In genomic region chr9:27280858-27281257, GRCh38 we compare ENCODE assay signal across 23 cellular contexts. TPM values are rescaled to one million over a fixed set of nuclear protein-coding genes. Genes with fewer than 3 reads are reported as not detected.
DNase-seq lines count a peak whose midpoint lies in the region; ATAC-seq and TF ChIP-seq lines count a peak whose summit lies in the region.
"Had no signal": no experiment of that assay in that cellular context is flagged by ENCODE, and none has a peak within 500 bp of the region (broad histone marks: within the 10 kb centered on the region; RNA-seq: fewer than 3 reads in every experiment).

No MANE protein-coding gene starts in this region.

- TF ChIP-seq POLR2A in NB4 (IDR thresholded peaks at IDR 0.05; ENCODE audit: extremely low read depth, insufficient read length) (no peak), esophagus muscularis mucosa (IDR thresholded peaks at IDR 0.05; ENCODE audit: low read depth) (no peak)

- peak overlapping the region; percentile 86 for H3K27ac Mint-ChIP-seq in dendritic cell treated with granulocyte-macrophage colony-stimulating factor and Interleukin-4, amounts not matched to agents 40 ng/mL and 50 ng/mL, for 4 days
- H3K27ac Mint-ChIP-seq: activated naive CD8-positive, alpha-beta T cell treated with anti-CD3 and anti-CD28 coated beads, Interleukin-2, amount 10 ng/mL, durations not matched to agents 7 days and 5 days had no signal

- no peak overlapping the region for H3K4me3 ChIP-seq in DOHH2 (ENCODE audit: low read length)
- no peak overlapping the region for H3K4me3 ChIP-seq in NB4 (ENCODE audit: low read depth, low read length)
- no peak overlapping the region for H3K4me3 ChIP-seq in mucosa of descending colon
- H3K4me3 ChIP-seq in esophagus muscularis mucosa = peak overlapping the region in 1 of 4 donors; percentile 7
- H3K4me3 ChIP-seq: SJSA1 had no signal

- H3K4me1 ChIP-seq in DOHH2 (ENCODE audit: control insufficient read depth, low read length) (peaks cover 6% of the 10 kb centered on the region), mucosa of descending colon (ENCODE audit: low read depth) (no peaks in the 10 kb centered on the region), esophagus muscularis mucosa (peaks cover 0 to 15% (median 7%) of the 10 kb centered on the region in 4 donors)
- H3K4me1 ChIP-seq: breast epithelium had no signal

- H3K36me3 Mint-ChIP-seq in dendritic cell treated with granulocyte-macrophage colony-stimulating factor and Interleukin-4, amounts not matched to agents 40 ng/mL and 50 ng/mL, for 4 days (ENCODE audit: low read depth) = no peaks in the 10 kb centered on the region
- H3K36me3 Mint-ChIP-seq: activated naive CD8-positive, alpha-beta T cell treated with anti-CD3 and anti-CD28 coated beads, Interleukin-2, amount 10 ng/mL, durations not matched to agents 7 days and 5 days had no signal

- H3K27ac ChIP-seq in DOHH2 (ENCODE audit: low read depth, low read length) (no peak overlapping the region), esophagus muscularis mucosa (replicated peaks in 1 of 4) (no peak overlapping the region)
- H3K27ac ChIP-seq: SJSA1 had no signal

- H3K4me1 Mint-ChIP-seq in dendritic cell treated with granulocyte-macrophage colony-stimulating factor and Interleukin-4, amounts not matched to agents 40 ng/mL and 50 ng/mL, for 4 days (ENCODE audit: low read depth) = peaks cover 34% of the 10 kb centered on the region
- H3K4me1 Mint-ChIP-seq: activated naive CD8-positive, alpha-beta T cell treated with anti-CD3 and anti-CD28 coated beads, Interleukin-2, amount 10 ng/mL, durations not matched to agents 7 days and 5 days had no signal

- peak overlapping the region; percentile 62 for H3K4me3 Mint-ChIP-seq in dendritic cell treated with granulocyte-macrophage colony-stimulating factor and Interleukin-4, amounts not matched to agents 40 ng/mL and 50 ng/mL, for 4 days
- H3K4me3 Mint-ChIP-seq: activated naive CD8-positive, alpha-beta T cell treated with anti-CD3 and anti-CD28 coated beads, Interleukin-2, amount 10 ng/mL, durations not matched to agents 7 days and 5 days; activated T-cell treated with anti-CD3 and anti-CD28 coated beads, Interleukin-2, amount 50 U/mL, for 4 hours; neural crest cell had no signal

- TF ChIP-seq CTCF in DOHH2 (IDR thresholded peaks at IDR 0.05; ENCODE audit: low read depth, low read length, poor library complexity, severe bottlenecking) = no peak
- TF ChIP-seq CTCF in NB4 (IDR thresholded peaks at IDR 0.05; ENCODE audit: low read depth, low read length) = no peak
- TF ChIP-seq CTCF in mucosa of descending colon (IDR thresholded peaks at IDR 0.05) = no peak
- no peak for TF ChIP-seq CTCF in esophagus muscularis mucosa (IDR thresholded peaks at IDR 0.05)

- H4K20me1 ChIP-seq in DOHH2 (ENCODE audit: control insufficient read depth, insufficient read depth, low read depth, low read length) = no peaks in the 10 kb centered on the region

- H3K79me2 ChIP-seq in DOHH2 (ENCODE audit: control insufficient read depth, low read length) = no peaks in the 10 kb centered on the region

- ATAC-seq in mucosa of descending colon = peak; percentile 13
- ATAC-seq: activated T-cell treated with anti-CD3 and anti-CD28 coated beads, Interleukin-2, amount 50 U/mL, for 4 hours had no signal

- peaks cover 5% of the 10 kb centered on the region for H3K27me3 Mint-ChIP-seq in dendritic cell treated with granulocyte-macrophage colony-stimulating factor and Interleukin-4, amounts not matched to agents 40 ng/mL and 50 ng/mL, for 4 days

- intact Hi-C loops in dendritic cell treated with granulocyte-macrophage colony-stimulating factor and Interleukin-4, amounts not matched to agents 40 ng/mL and 50 ng/mL, for 4 days (cut with micrococcal nuclease) = no loop called here
- intact Hi-C loops in mucosa of descending colon (cut with DNase I, micrococcal nuclease) (no loop called here), esophagus muscularis mucosa (cut with DNase I) (no loop called here)

- WGBS in esophagus muscularis mucosa = 40% methylated on average over 5 of the region's 5 CpGs

- peak overlapping the region; percentile 49 for H3K4me2 ChIP-seq in DOHH2 (ENCODE audit: low read length)

- DNase-seq in NB4 (ENCODE audit: low read depth) (peak; percentile 32), mucosa of descending colon (no peak), NK-92 (lab: John Stamatoyannopoulos, UW; ENCODE audit: unreplicated experiment) (no peak), T-helper 9 cell (no peak), globus pallidus (ENCODE audit: low spot score) (no peak), esophagus muscularis mucosa (ENCODE audit: extremely low spot score) (no peak)
- DNase-seq: activated naive CD8-positive, alpha-beta T cell treated with anti-CD3 and anti-CD28 coated beads, Interleukin-2, amount 10 ng/mL, durations not matched to agents 7 days and 5 days; activated T-cell treated with anti-CD3 and anti-CD28 coated beads, Interleukin-2, amount 50 U/mL, for 4 hours; effector CD8-positive, alpha-beta T cell; foreskin fibroblast; GDM1; HCEC 1CT; mesenchymal stem cell; NCI-H2029; substantia nigra; T1000 had no signal

- H3K36me3 ChIP-seq in DOHH2 (ENCODE audit: control insufficient read depth, low read length) (no peaks in the 10 kb centered on the region), mucosa of descending colon (ENCODE audit: low read depth) (no peaks in the 10 kb centered on the region), esophagus muscularis mucosa (no peaks in the 10 kb centered on the region)
- H3K36me3 ChIP-seq: breast epithelium, SJSA1 had no signal

- H3K27me3 ChIP-seq in DOHH2 (ENCODE audit: control insufficient read depth, low read length) (peaks cover 11% of the 10 kb centered on the region), esophagus muscularis mucosa (no peaks in the 10 kb centered on the region)
- H3K27me3 ChIP-seq: breast epithelium, SJSA1 had no signal

- no peaks in the 10 kb centered on the region for H3K9me3 Mint-ChIP-seq in dendritic cell treated with granulocyte-macrophage colony-stimulating factor and Interleukin-4, amounts not matched to agents 40 ng/mL and 50 ng/mL, for 4 days
- H3K9me3 Mint-ChIP-seq: activated naive CD8-positive, alpha-beta T cell treated with anti-CD3 and anti-CD28 coated beads, Interleukin-2, amount 10 ng/mL, durations not matched to agents 7 days and 5 days; activated T-cell treated with anti-CD3 and anti-CD28 coated beads, Interleukin-2, amount 50 U/mL, for 4 hours; neural crest cell had no signal

- H3K9me3 ChIP-seq in DOHH2 (ENCODE audit: control insufficient read depth, insufficient read depth, low read length) (no peaks in the 10 kb centered on the region), mucosa of descending colon (no peaks in the 10 kb centered on the region), esophagus muscularis mucosa (no peaks in the 10 kb centered on the region)
- H3K9me3 ChIP-seq: breast epithelium, SJSA1 had no signal

- no peaks in the 10 kb centered on the region for H3F3A ChIP-seq in DOHH2 (ENCODE audit: control insufficient read depth, insufficient read depth)

- no peak for TF ChIP-seq EP300 in esophagus muscularis mucosa (IDR thresholded peaks at IDR 0.05)

- H3K9me2 ChIP-seq in DOHH2 (replicated peaks; ENCODE audit: control insufficient read depth, low read length) = no peaks in the 10 kb centered on the region

RNA-seq across cellular contexts. Expression of gene EQTN, which starts 16.1 kb away (rescaled TPM):
- 1 to 10 TPM in 2 of 3 donors, under 1 TPM in 1; 0.53 to 2.3 (median 1.4) TPM for total RNA-seq in mucosa of descending colon
- under 1 TPM in 1 of 4 donors, not detected in 3; 0.32 TPM for total RNA-seq in esophagus muscularis mucosa
- total RNA-seq: activated naive CD8-positive, alpha-beta T cell treated with anti-CD3 and anti-CD28 coated beads, Interleukin-2, amount 10 ng/mL, durations not matched to agents 7 days and 5 days; activated T-cell treated with anti-CD3 and anti-CD28 coated beads, Interleukin-2, amount 50 U/mL, for 4 hours; LHCN-M2; NCI-H460; SJSA1 had no signal
